In genomic region chr1:107707111-107707510, GRCh38 we compare ENCODE assay signal across 24 cellular contexts.
"Had no signal": no experiment of that assay in that cellular context is flagged by ENCODE, and none has a peak within 500 bp of the region (broad histone marks: within the 10 kb centered on the region; RNA-seq: fewer than 3 reads in every experiment).

No MANE protein-coding gene starts in this region.

- FAIRE-seq: kidney had no signal

- H3K9me3 ChIP-seq: left lung, lower lobe of right lung, ovary, right lobe of liver, stomach, testis, thyroid gland, transverse colon, upper lobe of left lung, vagina had no signal

- H3K4me2 ChIP-seq: smooth muscle cell had no signal

- H3K27ac ChIP-seq: left lung, lower lobe of right lung, ovary, right atrium auricular region, right lobe of liver, stomach, testis, thyroid gland, transverse colon, upper lobe of left lung, vagina had no signal

- H3K36me3 ChIP-seq: lower lobe of right lung, ovary, right atrium auricular region, right lobe of liver, stomach, thyroid gland, transverse colon, upper lobe of left lung, vagina had no signal

- DNase-seq: hippocampal formation; kidney; left colon; left lung; lower lobe of right lung; mammary epithelial cell; mesenchymal stem cell; naive thymus-derived CD8-positive, alpha-beta T cell; ovary; right lobe of liver; stimulated activated CD4-positive, alpha-beta T cell treated with anti-CD3 and anti-CD28 coated beads, Interleukin-12 subunit alpha, Interleukin-12 subunit beta, amount 100 ng/mL, for 4 hours; stimulated activated CD4-positive, alpha-beta T cell treated with anti-CD3 and anti-CD28 coated beads, Interleukin-15, amount 100 ng/mL, for 24 hours; stimulated activated CD4-positive, alpha-beta T cell treated with anti-CD3 and anti-CD28 coated beads, Interleukin-2, amount 100 ng/mL, for 24 hours; stimulated activated CD4-positive, alpha-beta T cell treated with anti-CD3 and anti-CD28 coated beads, Interleukin-4, amount 100 ng/mL, for 1 hour; stimulated activated naive B cell treated with anti-CD40 and anti-IgM and Interleukin-4, amounts not matched to agents 10 μg/mL and 1 μg/mL and 100 μg/mL, for 72 hours; stimulated activated naive CD8-positive, alpha-beta T cell treated with anti-CD3 and anti-CD28 coated beads, Interleukin-15, Interleukin-2, amounts not matched to agents 100 U/mL and 50 U/mL, for 24 hours; stomach; testis; thyroid gland; transverse colon; upper lobe of left lung had no signal

- ATAC-seq: left colon; left lung; lower lobe of right lung; naive thymus-derived CD8-positive, alpha-beta T cell; right lobe of liver; stimulated activated naive B cell treated with anti-CD40 and anti-IgM and Interleukin-4, amounts not matched to agents 10 μg/mL and 1 μg/mL and 100 μg/mL, for 72 hours; stimulated activated naive CD8-positive, alpha-beta T cell treated with anti-CD3 and anti-CD28 coated beads, Interleukin-15, Interleukin-2, amounts not matched to agents 100 U/mL and 50 U/mL, for 24 hours had no signal

- H3K4me1 ChIP-seq: left lung, lower lobe of right lung, right atrium auricular region, right lobe of liver, stomach, testis, thyroid gland, transverse colon, upper lobe of left lung, vagina had no signal

- H3K4me3 ChIP-seq: left lung, lower lobe of right lung, ovary, right atrium auricular region, right lobe of liver, smooth muscle cell, stomach, testis, thyroid gland, transverse colon, upper lobe of left lung, vagina had no signal

- H3K27me3 ChIP-seq: left lung, ovary, right atrium auricular region, right lobe of liver, stomach, testis, thyroid gland, transverse colon, upper lobe of left lung, vagina had no signal
